In genomic region chr5:95959051-95959963, GRCh38 we compare ENCODE assay signal across 8 cellular contexts. TPM values are rescaled to one million over a fixed set of nuclear protein-coding genes. Genes with fewer than 3 reads are reported as not detected.
DNase-seq lines count a peak whose midpoint lies in the region; ATAC-seq and TF ChIP-seq lines count a peak whose summit lies in the region.

No MANE protein-coding gene starts in this region.

- no peak for DNase-seq in heart left ventricle
- DNase-seq in Right ventricle myocardium superior: no peak
- DNase-seq in breast epithelium (ENCODE audit: low spot score in 2 of 2): no peak
- DNase-seq in lung (ENCODE audit: low spot score): no peak
- no peak for DNase-seq in upper lobe of right lung
- no peak for DNase-seq in stimulated activated CD4-positive, alpha-beta T cell treated with anti-CD3 and anti-CD28 coated beads, Interleukin-15, amount 100 ng/mL, for 24 hours
- no peak for DNase-seq in H4 (ENCODE audit: low spot score)
- DNase-seq in SK-N-DZ (ENCODE audit: low spot score): no peak

- peaks cover 7 to 73% (median 42%) of the 10 kb centered on the region in 12 donors for H3K4me1 ChIP-seq in heart left ventricle
- no peaks in the 10 kb centered on the region for H3K4me1 ChIP-seq in breast epithelium
- peaks cover 8 to 9% of the 10 kb centered on the region in 2 donors for H3K4me1 ChIP-seq in lung (ENCODE audit: control insufficient read depth in 2 of 2, insufficient read depth in 2 of 2, low read length in 2 of 2)
- H3K4me1 ChIP-seq in upper lobe of right lung: peaks cover 52% of the 10 kb centered on the region

- 66 to 72% (median 69%) methylated on average over 10 of the region's 10 CpGs for WGBS in heart left ventricle, 4 donors
- WGBS in lung, 2 donors: 70 to 79% methylated on average over 10 of the region's 10 CpGs

- peak overlapping the region; percentile 70 to 97 (median 90) for H3K4me3 ChIP-seq in heart left ventricle
- H3K4me3 ChIP-seq in breast epithelium: peak overlapping the region; percentile 79 to 95 (median 85)
- peak overlapping the region; percentile 55 for H3K4me3 ChIP-seq in lung
- peak overlapping the region; percentile 87 for H3K4me3 ChIP-seq in upper lobe of right lung

- TF ChIP-seq CTCF in heart left ventricle (IDR thresholded peaks at IDR 0.05): no peak
- TF ChIP-seq CTCF in breast epithelium (IDR thresholded peaks at IDR 0.05): peak in 1 of 3 donors; percentile 14
- no peak for TF ChIP-seq CTCF in lung (IDR thresholded peaks at IDR 0.05; ENCODE audit: control extremely low read depth, extremely low read depth)
- TF ChIP-seq CTCF in upper lobe of right lung (IDR thresholded peaks at IDR 0.05): no peak

- H3K36me3 ChIP-seq in heart left ventricle (no peaks in the 10 kb centered on the region), breast epithelium (no peaks in the 10 kb centered on the region), lung (ENCODE audit: control insufficient read depth in 2 of 2, insufficient read depth in 2 of 2, low read length in 2 of 2) (no peaks in the 10 kb centered on the region), upper lobe of right lung (no peaks in the 10 kb centered on the region)

- H3K9me3 ChIP-seq in heart left ventricle (no peaks in the 10 kb centered on the region), breast epithelium (no peaks in the 10 kb centered on the region), lung (ENCODE audit: control insufficient read depth in 2 of 2, insufficient read depth in 1 of 2, low read length in 1 of 2) (no peaks in the 10 kb centered on the region), upper lobe of right lung (no peaks in the 10 kb centered on the region)

- H3K27me3 ChIP-seq in heart left ventricle (no peaks in the 10 kb centered on the region), breast epithelium (no peaks in the 10 kb centered on the region), lung (ENCODE audit: control insufficient read depth, insufficient read depth) (no peaks in the 10 kb centered on the region), upper lobe of right lung (no peaks in the 10 kb centered on the region)

- intact Hi-C loops in heart left ventricle (cut with DNase I): loop anchor here in 4 of 10 donors (2.0 to 10.0 kb wide), 4 partner anchors 95 to 375 kb away; no protein-coding TSS in a partner anchor
- intact Hi-C loops in Right ventricle myocardium superior (cut with DNase I): loop anchor here (2.0 to 10.0 kb wide), 2 partner anchors 55 to 101 kb away; no protein-coding TSS in a partner anchor
- intact Hi-C loops in breast epithelium (cut with DNase I; ENCODE audit: low total_unique reads): no loop called here
- intact Hi-C loops in upper lobe of right lung (cut with DNase I): loop anchor here (10.0 kb wide), 1 partner anchor 105 kb away; no protein-coding TSS in a partner anchor

- no peak for TF ChIP-seq POLR2A in heart left ventricle (IDR thresholded peaks at IDR 0.05)
- no peak for TF ChIP-seq POLR2A in breast epithelium (IDR thresholded peaks at IDR 0.05)

- ATAC-seq in heart left ventricle (no peak), Right ventricle myocardium superior (ENCODE audit: poor library complexity) (no peak), lung (ENCODE audit: insufficient read depth, low FRiP score) (no peak), upper lobe of right lung (no peak)

- H3K27ac ChIP-seq in heart left ventricle (peak overlapping the region in 8 of 12 donors; percentile 94 to 100 (median 98)), breast epithelium (peak overlapping the region; percentile 98 to 99), lung (ENCODE audit: low read depth in 1 of 2, low read length in 1 of 2) (peak overlapping the region; percentile 98 to 99), upper lobe of right lung (peak overlapping the region; percentile 99)

RNA-seq across cellular contexts. Expression of gene ELL2, which starts 2.3 kb away (rescaled TPM):
- 10 to 100 TPM; 15.4 to 74.5 (median 31.1) TPM for total RNA-seq in heart left ventricle
- 10 to 100 TPM in 1 of 2 donors, 1 to 10 TPM in 1; 6.7 to 68.2 TPM for polyA plus RNA-seq in heart left ventricle
- total RNA-seq in Right ventricle myocardium superior: 30.8 TPM
- 100 to 1,000 TPM in 2 of 3 donors, 10 to 100 TPM in 1; 95.7 to 211 (median 168) TPM for total RNA-seq in breast epithelium
- total RNA-seq in lung: 10 to 100 TPM; 67.5 to 79.6 TPM
- polyA plus RNA-seq in lung: 10 to 100 TPM; 12.3 to 30.6 TPM
- 52.1 TPM for total RNA-seq in upper lobe of right lung
- total RNA-seq in H4 (2014; rRNA removed; shearing (Covaris generic)): 11.2 and 15.2 TPM in 2 replicates
- 0.16 TPM in 1 of 2 replicates, not detected in the other for polyA plus RNA-seq in SK-N-DZ (2014; cell fraction: cytosol; rRNA removed)
- 0.13 TPM in 1 of 2 replicates, not detected in the other for polyA plus RNA-seq in SK-N-DZ (2014; cell fraction: nucleus; rRNA removed)
